10 cellular contexts compared by ENCODE assay signal in the genomic region with DNA sequence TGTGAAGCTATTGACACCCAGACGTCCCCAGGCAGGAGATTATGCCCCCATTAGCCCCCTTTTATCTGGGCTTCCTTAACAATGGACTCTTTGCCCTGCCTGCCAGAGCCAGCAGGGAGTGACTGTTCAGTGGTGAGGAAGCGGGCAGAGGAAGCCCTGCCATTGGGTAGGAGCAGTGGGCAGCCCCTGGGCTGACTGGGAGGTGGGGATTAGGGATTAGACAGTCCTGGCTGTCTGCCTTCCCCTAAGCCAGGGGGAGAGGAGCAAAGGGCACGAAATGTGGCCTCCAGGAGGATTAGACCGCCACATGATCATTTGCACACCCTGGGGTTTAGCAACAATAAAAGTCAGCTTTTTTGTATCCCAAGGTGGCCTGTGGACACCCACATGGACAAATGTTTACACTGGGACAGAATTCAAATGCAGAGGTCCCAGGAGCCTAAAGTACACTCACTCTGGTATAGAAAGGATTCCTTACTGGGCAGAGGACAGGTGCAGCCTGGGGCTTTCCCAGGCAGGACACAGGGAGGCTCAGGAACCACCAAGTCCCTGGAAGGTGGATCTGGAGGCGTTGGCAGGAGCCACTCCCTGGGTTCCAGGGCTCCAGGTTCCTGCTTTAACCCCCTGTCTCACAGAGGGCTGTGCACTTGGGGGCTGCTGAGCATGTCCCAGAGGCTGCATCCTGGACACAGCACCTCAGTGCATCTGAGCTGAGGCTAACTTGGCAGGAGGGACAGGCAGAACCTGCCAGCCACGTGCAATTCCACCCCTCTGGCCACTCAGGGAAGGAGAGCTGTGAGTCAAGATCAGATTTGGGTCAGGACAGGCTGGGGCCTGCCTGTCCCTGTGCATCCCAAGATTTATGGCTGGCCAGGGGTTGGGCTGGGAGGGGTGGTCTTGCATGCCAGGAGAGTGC. TPM values are rescaled to one million over a fixed set of nuclear protein-coding genes. Genes with fewer than 3 reads are reported as not detected.
A peak's percentile ranks its signal among the peaks of the same experiment; 100 is the strongest.
DNase-seq lines count a peak whose midpoint lies in the region; ATAC-seq and TF ChIP-seq lines count a peak whose summit lies in the region.
"Had no signal": no experiment of that assay in that cellular context is flagged by ENCODE, and none has a peak within 500 bp of the region (broad histone marks: within the 10 kb centered on the region; RNA-seq: fewer than 3 reads in every experiment).

No MANE protein-coding gene starts in this region.

- H3K9me3 ChIP-seq in left lung = no peaks in the 10 kb centered on the region

- no peaks in the 10 kb centered on the region for H3K9me3 Mint-ChIP-seq in effector memory CD8-positive, alpha-beta T cell
- peaks cover 0 to 2% (median 0%) of the 10 kb centered on the region in 9 donors for H3K9me3 Mint-ChIP-seq in naive thymus-derived CD8-positive, alpha-beta T cell

- H3K4me1 Mint-ChIP-seq in effector memory CD8-positive, alpha-beta T cell (ENCODE audit: low read depth in 2 of 2) = peaks cover 5 to 10% of the 10 kb centered on the region in 2 donors
- H3K4me1 Mint-ChIP-seq in naive thymus-derived CD8-positive, alpha-beta T cell = peaks cover 0 to 13% (median 6%) of the 10 kb centered on the region in 4 donors

- peaks cover 16 to 53% of the 10 kb centered on the region in 2 donors for H3K27me3 ChIP-seq in left lung

- peaks cover 3 to 71% of the 10 kb centered on the region in 2 donors for H3K27me3 Mint-ChIP-seq in effector memory CD8-positive, alpha-beta T cell
- H3K27me3 Mint-ChIP-seq in naive thymus-derived CD8-positive, alpha-beta T cell = peaks cover 0 to 24% (median 11%) of the 10 kb centered on the region in 5 donors

- peaks cover 3% of the 10 kb centered on the region for H3K36me3 Mint-ChIP-seq in effector memory CD8-positive, alpha-beta T cell (ENCODE audit: insufficient read depth)
- H3K36me3 Mint-ChIP-seq in naive thymus-derived CD8-positive, alpha-beta T cell = no peaks in the 10 kb centered on the region

- TF ChIP-seq CTCF in left lung (IDR thresholded peaks at IDR 0.05) = no peak

- POLR2A ChIA-PET in naive thymus-derived CD8-positive, alpha-beta T cell (lab: Charles Lee) = no interaction called here

- no peaks in the 10 kb centered on the region for H3K36me3 ChIP-seq in left lung

- H3K4me3 ChIP-seq in left lung = no peak overlapping the region

- H3K27ac Mint-ChIP-seq in effector memory CD8-positive, alpha-beta T cell = no peak overlapping the region
- peak overlapping the region in 2 of 10 donors; percentile 31 to 56 for H3K27ac Mint-ChIP-seq in naive thymus-derived CD8-positive, alpha-beta T cell

- H3K27ac ChIP-seq in left lung = no peak overlapping the region

- peak; percentile 91 for DNase-seq in D341Med (ENCODE audit: low spot score)
- DNase-seq in MV-4-11 (lab: John Stamatoyannopoulos, UW) = peak; percentile 73
- DNase-seq in effector memory CD8-positive, alpha-beta T cell = no peak
- no peak for DNase-seq in naive thymus-derived CD8-positive, alpha-beta T cell
- DNase-seq in NCI-H1930 (lab: John Stamatoyannopoulos, UW) = no peak
- no peak for DNase-seq in left lung
- DNase-seq in DMS153 treated with DMSO at 0.1 percent for 48 hours (lab: John Stamatoyannopoulos, UW; ENCODE audit: unreplicated experiment) = no peak
- DNase-seq: activated naive CD4-positive, alpha-beta T cell treated with anti-CD3 and anti-CD28 coated beads, Interleukin-2, amount 50 U/mL, for 16 hours had no signal

- H3K4me3 Mint-ChIP-seq in effector memory CD8-positive, alpha-beta T cell = peak overlapping the region; percentile 70 to 80
- H3K4me3 Mint-ChIP-seq in naive thymus-derived CD8-positive, alpha-beta T cell = peak overlapping the region in 9 of 10 donors; percentile 56 to 78 (median 66)

- intact Hi-C loops in left lung (cut with DNase I) = no loop called here

- ATAC-seq in effector memory CD8-positive, alpha-beta T cell (replicated peaks) = no peak
- no peak for ATAC-seq in naive thymus-derived CD8-positive, alpha-beta T cell
- no peak for ATAC-seq in left lung
- ATAC-seq in HG03097 (IDR thresholded peaks at IDR 0.05; ENCODE audit: low FRiP score, unreplicated experiment) = no peak

- peaks cover 7 to 16% of the 10 kb centered on the region in 2 donors for H3K4me1 ChIP-seq in left lung

RNA-seq across cellular contexts. Expression of gene PNPLA3, which starts 2.1 kb away (rescaled TPM):
- under 1 TPM; 0.60 to 0.63 TPM for total RNA-seq in naive thymus-derived CD8-positive, alpha-beta T cell
- polyA plus RNA-seq in naive thymus-derived CD8-positive, alpha-beta T cell = not detected
- 1 to 10 TPM; 1.2 to 2.4 TPM for total RNA-seq in left lung

RNA-seq across cellular contexts. Expression of gene SAMM50, which starts 29.6 kb away (rescaled TPM):
- 10 to 100 TPM; 37.7 to 38.1 TPM for total RNA-seq in naive thymus-derived CD8-positive, alpha-beta T cell
- polyA plus RNA-seq in naive thymus-derived CD8-positive, alpha-beta T cell = 10 to 100 TPM; 70.2 to 71.6 (median 70.5) TPM
- 10 to 100 TPM; 23.3 to 32.0 TPM for total RNA-seq in left lung

RNA-seq across cellular contexts. Expression of gene PNPLA5, which starts 33.9 kb away (rescaled TPM):
- not detected for total RNA-seq in naive thymus-derived CD8-positive, alpha-beta T cell
- not detected for polyA plus RNA-seq in naive thymus-derived CD8-positive, alpha-beta T cell
- total RNA-seq in left lung = not detected
- total RNA-seq: lung microvascular endothelial cell had no signal

Comparison
In these comparisons a context has a peak if more than half of its experiments do, and no peak if none do; other contexts are left out.
1. DNase-seq: peak in D341Med (single experiment) and MV-4-11 (single experiment); none in effector memory CD8-positive, alpha-beta T cell (0 of 3), naive thymus-derived CD8-positive, alpha-beta T cell (0 of 10), NCI-H1930 (0 of 2), left lung (0 of 2) and DMS153 treated with DMSO at 0.1 percent for 48 hours (single experiment).